ENCODE assay signal across 9 cellular contexts in the genomic region with DNA sequence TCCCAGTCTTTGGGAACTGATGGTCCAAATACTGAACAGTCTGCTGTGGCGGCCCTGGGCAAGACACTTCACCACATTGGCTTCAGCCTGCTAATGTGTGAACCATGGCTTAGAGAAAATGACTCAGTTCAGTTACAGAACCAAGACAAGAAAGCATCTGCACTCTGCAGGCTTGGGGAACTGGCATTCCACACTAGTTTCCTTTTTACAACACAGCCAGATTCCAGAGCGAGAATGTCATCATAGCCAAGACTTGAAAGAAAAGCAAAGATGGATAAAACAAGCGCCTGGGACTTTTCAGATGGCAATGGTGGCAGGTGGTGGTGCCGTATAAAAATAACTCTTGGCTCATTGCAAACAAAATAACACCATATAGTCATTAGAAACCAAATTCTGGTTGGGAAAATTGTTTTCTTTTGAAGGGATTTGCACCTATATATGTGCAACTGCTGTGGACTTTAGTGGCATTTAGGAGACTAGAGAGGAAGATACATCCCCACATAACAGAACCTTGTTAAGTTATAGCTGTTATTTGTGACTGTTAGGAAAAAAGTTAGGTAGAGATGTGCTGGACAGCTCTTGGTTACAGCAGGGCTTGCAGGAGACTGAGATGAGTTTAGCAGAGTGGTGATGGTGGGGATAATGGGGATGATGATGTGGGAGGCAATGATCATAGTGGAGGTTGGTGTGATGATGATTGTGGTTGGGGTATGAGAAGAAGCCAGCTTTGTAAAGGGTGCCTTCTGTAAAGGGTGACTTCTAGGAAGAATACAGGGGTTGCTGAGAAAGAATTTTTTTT.
DNase-seq lines count a peak whose midpoint lies in the region; ATAC-seq and TF ChIP-seq lines count a peak whose summit lies in the region.
"Had no signal": no experiment of that assay in that cellular context is flagged by ENCODE, and none has a peak within 500 bp of the region (broad histone marks: within the 10 kb centered on the region; RNA-seq: fewer than 3 reads in every experiment).

No MANE protein-coding gene starts in this region.

- H3K4me3 Mint-ChIP-seq in activated T-cell treated with anti-CD3 and anti-CD28 coated beads, Interleukin-2, amount 50 U/mL, for 24 hours: no peak overlapping the region
- H3K4me3 Mint-ChIP-seq: activated CD4-positive, alpha-beta T cell treated with anti-CD3 and anti-CD28 coated beads, Interleukin-2, amount 10 ng/mL, durations not matched to agents 7 days and 5 days had no signal

- no peaks in the 10 kb centered on the region for H3K36me3 ChIP-seq in HEK293 (ENCODE audit: control insufficient read depth in 2 of 2, insufficient read depth in 1 of 2, low read length in 2 of 2)

- H3K4me1 Mint-ChIP-seq in activated T-cell treated with anti-CD3 and anti-CD28 coated beads, Interleukin-2, amount 50 U/mL, for 24 hours (ENCODE audit: low read depth): no peaks in the 10 kb centered on the region
- H3K4me1 Mint-ChIP-seq: activated CD4-positive, alpha-beta T cell treated with anti-CD3 and anti-CD28 coated beads, Interleukin-2, amount 10 ng/mL, durations not matched to agents 7 days and 5 days had no signal

- no peak overlapping the region for H3K27ac ChIP-seq in HEK293 (ENCODE audit: extremely low read depth, low read depth, low read length)

- H3K4me3 ChIP-seq in HEK293 (ENCODE audit: low read depth, low read length) (no peak overlapping the region), astrocyte of the spinal cord (ENCODE audit: low read depth, low read length) (no peak overlapping the region)

- no peaks in the 10 kb centered on the region for H3K4me1 ChIP-seq in HEK293 (ENCODE audit: control insufficient read depth, insufficient read depth, low read length)

- POLR2A ChIA-PET in HEK293 (lab: Yijun Ruan, JAX): no interaction called here

- H3K36me3 Mint-ChIP-seq in activated T-cell treated with anti-CD3 and anti-CD28 coated beads, Interleukin-2, amount 50 U/mL, for 24 hours (ENCODE audit: low read depth): no peaks in the 10 kb centered on the region

- ATAC-seq in HG03442 (IDR thresholded peaks at IDR 0.05; ENCODE audit: unreplicated experiment): no peak

- in situ Hi-C loops in astrocyte of the spinal cord (cut with HindIII; ENCODE audit: low sequenced_read_pairs): no loop called here

- H3K27me3 Mint-ChIP-seq in activated T-cell treated with anti-CD3 and anti-CD28 coated beads, Interleukin-2, amount 50 U/mL, for 24 hours: peaks cover 11% of the 10 kb centered on the region

- DNase-seq in astrocyte of the spinal cord (ENCODE audit: low read depth, low spot score) (peak; percentile 94), iris pigment epithelial cell (ENCODE audit: low read depth) (peak; percentile 98), superior temporal gyrus (ENCODE audit: extremely low spot score) (peak; percentile 66), NCI-H2196 treated with DMSO at 0.1 percent for 48 hours (lab: John Stamatoyannopoulos, UW; ENCODE audit: unreplicated experiment) (no peak), NCI-H345 (lab: John Stamatoyannopoulos, UW) (no peak)
- DNase-seq in activated T-cell treated with anti-CD3 and anti-CD28 coated beads, Interleukin-2, amount 50 U/mL, for 24 hours: no peak
- DNase-seq: activated CD4-positive, alpha-beta T cell treated with anti-CD3 and anti-CD28 coated beads, Interleukin-2, amount 10 ng/mL, durations not matched to agents 7 days and 5 days had no signal

- H3K9me3 Mint-ChIP-seq in activated T-cell treated with anti-CD3 and anti-CD28 coated beads, Interleukin-2, amount 50 U/mL, for 24 hours: no peaks in the 10 kb centered on the region
- H3K9me3 Mint-ChIP-seq: activated CD4-positive, alpha-beta T cell treated with anti-CD3 and anti-CD28 coated beads, Interleukin-2, amount 10 ng/mL, durations not matched to agents 7 days and 5 days had no signal

- TF ChIP-seq CTCF in HEK293 (tag by site-specific recombination; IDR thresholded peaks at IDR 0.05) (no peak), astrocyte of the spinal cord (IDR thresholded peaks at IDR 0.05; ENCODE audit: low read depth, low read length) (no peak)

- H3K9me3 ChIP-seq in HEK293 (ENCODE audit: control insufficient read depth, insufficient read depth, low read depth, low read length): no peaks in the 10 kb centered on the region

- no peak overlapping the region for H3K27ac Mint-ChIP-seq in activated T-cell treated with anti-CD3 and anti-CD28 coated beads, Interleukin-2, amount 50 U/mL, for 24 hours
- H3K27ac Mint-ChIP-seq: activated CD4-positive, alpha-beta T cell treated with anti-CD3 and anti-CD28 coated beads, Interleukin-2, amount 10 ng/mL, durations not matched to agents 7 days and 5 days had no signal

- CTCF ChIA-PET in HEK293 (lab: Yijun Ruan, JAX): interaction anchor here (1.3 kb wide), 1 partner anchor 16 kb away, joined by 3 read pairs; no protein-coding TSS in a partner anchor

TF ChIP-seq in HEK293, 187 proteins besides CTCF, POLR2A, EP300 and RAD21:
- no peak for TF ChIP-seq ZNF521 (tag by site-specific recombination; IDR thresholded peaks at IDR 0.05)
- TF ChIP-seq ZNF311 (tag by site-specific recombination; IDR thresholded peaks at IDR 0.05; ENCODE audit: borderline replicate concordance): peak; percentile 81; the same call in 1 of the 2 replicates
- TF ChIP-seq ZNF660 (tag by site-specific recombination; IDR thresholded peaks at IDR 0.05): 0 out of 2 replicates have a peak, but pooled peaks have one; percentile 43
- TF ChIP-seq, protein P1, sequence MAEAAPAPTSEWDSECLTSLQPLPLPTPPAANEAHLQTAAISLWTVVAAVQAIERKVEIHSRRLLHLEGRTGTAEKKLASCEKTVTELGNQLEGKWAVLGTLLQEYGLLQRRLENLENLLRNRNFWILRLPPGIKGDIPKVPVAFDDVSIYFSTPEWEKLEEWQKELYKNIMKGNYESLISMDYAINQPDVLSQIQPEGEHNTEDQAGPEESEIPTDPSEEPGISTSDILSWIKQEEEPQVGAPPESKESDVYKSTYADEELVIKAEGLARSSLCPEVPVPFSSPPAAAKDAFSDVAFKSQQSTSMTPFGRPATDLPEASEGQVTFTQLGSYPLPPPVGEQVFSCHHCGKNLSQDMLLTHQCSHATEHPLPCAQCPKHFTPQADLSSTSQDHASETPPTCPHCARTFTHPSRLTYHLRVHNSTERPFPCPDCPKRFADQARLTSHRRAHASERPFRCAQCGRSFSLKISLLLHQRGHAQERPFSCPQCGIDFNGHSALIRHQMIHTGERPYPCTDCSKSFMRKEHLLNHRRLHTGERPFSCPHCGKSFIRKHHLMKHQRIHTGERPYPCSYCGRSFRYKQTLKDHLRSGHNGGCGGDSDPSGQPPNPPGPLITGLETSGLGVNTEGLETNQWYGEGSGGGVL (tag by site-specific recombination; IDR thresholded peaks at IDR 0.05): no peak
- TF ChIP-seq ZNF529 (tag by site-specific recombination; IDR thresholded peaks at IDR 0.05; ENCODE audit: insufficient replicate concordance): no peak
- no peak for TF ChIP-seq YY2 (tag by site-specific recombination; IDR thresholded peaks at IDR 0.05)
- TF ChIP-seq, protein P2, sequence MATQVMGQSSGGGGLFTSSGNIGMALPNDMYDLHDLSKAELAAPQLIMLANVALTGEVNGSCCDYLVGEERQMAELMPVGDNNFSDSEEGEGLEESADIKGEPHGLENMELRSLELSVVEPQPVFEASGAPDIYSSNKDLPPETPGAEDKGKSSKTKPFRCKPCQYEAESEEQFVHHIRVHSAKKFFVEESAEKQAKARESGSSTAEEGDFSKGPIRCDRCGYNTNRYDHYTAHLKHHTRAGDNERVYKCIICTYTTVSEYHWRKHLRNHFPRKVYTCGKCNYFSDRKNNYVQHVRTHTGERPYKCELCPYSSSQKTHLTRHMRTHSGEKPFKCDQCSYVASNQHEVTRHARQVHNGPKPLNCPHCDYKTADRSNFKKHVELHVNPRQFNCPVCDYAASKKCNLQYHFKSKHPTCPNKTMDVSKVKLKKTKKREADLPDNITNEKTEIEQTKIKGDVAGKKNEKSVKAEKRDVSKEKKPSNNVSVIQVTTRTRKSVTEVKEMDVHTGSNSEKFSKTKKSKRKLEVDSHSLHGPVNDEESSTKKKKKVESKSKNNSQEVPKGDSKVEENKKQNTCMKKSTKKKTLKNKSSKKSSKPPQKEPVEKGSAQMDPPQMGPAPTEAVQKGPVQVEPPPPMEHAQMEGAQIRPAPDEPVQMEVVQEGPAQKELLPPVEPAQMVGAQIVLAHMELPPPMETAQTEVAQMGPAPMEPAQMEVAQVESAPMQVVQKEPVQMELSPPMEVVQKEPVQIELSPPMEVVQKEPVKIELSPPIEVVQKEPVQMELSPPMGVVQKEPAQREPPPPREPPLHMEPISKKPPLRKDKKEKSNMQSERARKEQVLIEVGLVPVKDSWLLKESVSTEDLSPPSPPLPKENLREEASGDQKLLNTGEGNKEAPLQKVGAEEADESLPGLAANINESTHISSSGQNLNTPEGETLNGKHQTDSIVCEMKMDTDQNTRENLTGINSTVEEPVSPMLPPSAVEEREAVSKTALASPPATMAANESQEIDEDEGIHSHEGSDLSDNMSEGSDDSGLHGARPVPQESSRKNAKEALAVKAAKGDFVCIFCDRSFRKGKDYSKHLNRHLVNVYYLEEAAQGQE (tag by site-specific recombination; IDR thresholded peaks at IDR 0.05): peak; percentile 92
- no peak for TF ChIP-seq ZNF654 (tag by site-specific recombination; IDR thresholded peaks at IDR 0.05; ENCODE audit: low read depth)
- TF ChIP-seq ZNF600 (tag by site-specific recombination; IDR thresholded peaks at IDR 0.05): 0 out of 2 replicates have a peak, but pooled peaks have one; percentile 33
- TF ChIP-seq ZBTB17 (tag by site-specific recombination; IDR thresholded peaks at IDR 0.05): peak; percentile 76
- TF ChIP-seq ZNF214 (tag by site-specific recombination; IDR thresholded peaks at IDR 0.05; ENCODE audit: borderline replicate concordance): no peak

Comparison
In these comparisons a context has a peak if more than half of its experiments do, and no peak if none do; other contexts are left out.
1. DNase-seq: peak in astrocyte of the spinal cord (single experiment), iris pigment epithelial cell (single experiment) and superior temporal gyrus (single experiment); none in activated T-cell treated with anti-CD3 and anti-CD28 coated beads, Interleukin-2, amount 50 U/mL, for 24 hours (single experiment), NCI-H2196 treated with DMSO at 0.1 percent for 48 hours (single experiment) and NCI-H345 (single experiment).